In the genomic region with DNA sequence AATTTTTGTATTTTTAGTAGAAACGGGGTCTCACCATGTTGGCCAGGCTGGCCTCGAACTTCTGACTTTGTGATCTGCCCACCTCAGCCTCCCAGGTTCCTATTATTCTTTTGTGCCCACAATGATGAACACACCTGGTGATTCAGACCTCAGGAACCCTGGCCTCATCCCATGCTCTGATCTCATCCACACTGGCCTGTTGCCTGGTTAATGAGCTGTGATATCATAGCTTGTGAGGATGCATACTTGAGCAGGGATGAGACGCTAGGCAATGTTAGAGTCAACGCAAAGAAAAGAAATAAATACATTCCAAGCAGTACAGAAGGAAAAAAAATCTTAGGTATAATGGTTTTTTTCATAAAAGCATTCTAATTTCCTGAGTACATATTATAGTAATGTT, we compare ENCODE assay signal across 1 cellular context.
TF ChIP-seq lines count a peak whose summit lies in the region.

No MANE protein-coding gene starts in this region.

TF ChIP-seq in SK-N-SH, 30 proteins besides CTCF, POLR2A, EP300 and RAD21 (continued from another document):
- TF ChIP-seq SMC3 (IDR thresholded peaks at IDR 0.05; ENCODE audit: low read depth, low read length) (no peak), TEAD4 (IDR thresholded peaks at IDR 0.05; ENCODE audit: borderline replicate concordance, insufficient read depth) (no peak), EZH2phosphoT487 (IDR thresholded peaks at IDR 0.05; ENCODE audit: borderline replicate concordance, low read depth) (no peak), SIN3A (IDR thresholded peaks at IDR 0.05; ENCODE audit: borderline replicate concordance, low read depth, low read length) (no peak), RXRA (IDR thresholded peaks at IDR 0.05; ENCODE audit: borderline replicate concordance, low read depth) (no peak)
- TF ChIP-seq, protein P1, sequence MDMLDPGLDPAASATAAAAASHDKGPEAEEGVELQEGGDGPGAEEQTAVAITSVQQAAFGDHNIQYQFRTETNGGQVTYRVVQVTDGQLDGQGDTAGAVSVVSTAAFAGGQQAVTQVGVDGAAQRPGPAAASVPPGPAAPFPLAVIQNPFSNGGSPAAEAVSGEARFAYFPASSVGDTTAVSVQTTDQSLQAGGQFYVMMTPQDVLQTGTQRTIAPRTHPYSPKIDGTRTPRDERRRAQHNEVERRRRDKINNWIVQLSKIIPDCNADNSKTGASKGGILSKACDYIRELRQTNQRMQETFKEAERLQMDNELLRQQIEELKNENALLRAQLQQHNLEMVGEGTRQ (IDR thresholded peaks at IDR 0.05; ENCODE audit: borderline replicate concordance, low read depth, low read length): no peak
- TF ChIP-seq, protein P2, sequence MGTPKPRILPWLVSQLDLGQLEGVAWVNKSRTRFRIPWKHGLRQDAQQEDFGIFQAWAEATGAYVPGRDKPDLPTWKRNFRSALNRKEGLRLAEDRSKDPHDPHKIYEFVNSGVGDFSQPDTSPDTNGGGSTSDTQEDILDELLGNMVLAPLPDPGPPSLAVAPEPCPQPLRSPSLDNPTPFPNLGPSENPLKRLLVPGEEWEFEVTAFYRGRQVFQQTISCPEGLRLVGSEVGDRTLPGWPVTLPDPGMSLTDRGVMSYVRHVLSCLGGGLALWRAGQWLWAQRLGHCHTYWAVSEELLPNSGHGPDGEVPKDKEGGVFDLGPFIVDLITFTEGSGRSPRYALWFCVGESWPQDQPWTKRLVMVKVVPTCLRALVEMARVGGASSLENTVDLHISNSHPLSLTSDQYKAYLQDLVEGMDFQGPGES (IDR thresholded peaks at IDR 0.05; ENCODE audit: low read depth, low read length): no peak
TF ChIP-seq in SK-N-SH: peak in this region for 2.
